ENCODE assay signal across 8 cellular contexts in genomic region chr6:142942805-142943227, GRCh38. TPM values are rescaled to one million over a fixed set of nuclear protein-coding genes. Genes with fewer than 3 reads are reported as not detected.
DNase-seq lines count a peak whose midpoint lies in the region; ATAC-seq and TF ChIP-seq lines count a peak whose summit lies in the region.

No MANE protein-coding gene starts in this region.

- DNase-seq in ACHN (peak; percentile 47), GM10266 (ENCODE audit: extremely low spot score) (no peak), RKO (ENCODE audit: low spot score) (peak; percentile 77), endothelial cell (ENCODE audit: low spot score) (no peak), psoas muscle (no peak), head of caudate nucleus (no peak)

- TF ChIP-seq CTCF in GM10266 (IDR thresholded peaks at IDR 0.05; ENCODE audit: control insufficient read depth, insufficient read depth, low read depth, missing control alignments) (peak; percentile 20), endothelial cell (IDR thresholded peaks at IDR 0.05; ENCODE audit: unreplicated experiment) (peak; percentile 84), psoas muscle (IDR thresholded peaks at IDR 0.05) (peak; percentile 55)

- WGBS in psoas muscle, 3 donors = 58 to 75% (median 72%) methylated on average over 3 of the region's 3 CpGs

- peak overlapping the region; percentile 94 for H3K4me3 ChIP-seq in psoas muscle

- H3K27me3 Mint-ChIP-seq in endothelial cell (ENCODE audit: unreplicated experiment) = peaks cover 21% of the 10 kb centered on the region

- intact Hi-C loops in psoas muscle (cut with DNase I) = loop anchor here in 1 of 2 donors (5.0 kb wide), 1 partner anchor 56 kb away; no protein-coding TSS in a partner anchor
- intact Hi-C loops in head of caudate nucleus (cut with DNase I) = loop anchor here (10.0 kb wide), 2 partner anchors 58 to 98 kb away; no protein-coding TSS in a partner anchor

- H3K4me1 Mint-ChIP-seq in endothelial cell (ENCODE audit: unreplicated experiment) = peaks cover 26% of the 10 kb centered on the region

- H3K4me1 ChIP-seq in psoas muscle = peaks cover 51% of the 10 kb centered on the region

- no peaks in the 10 kb centered on the region for H3K36me3 ChIP-seq in psoas muscle (ENCODE audit: insufficient read depth in 1 of 2, low read depth in 1 of 2)

- peak overlapping the region; percentile 99 for H3K27ac ChIP-seq in psoas muscle

- H3K9me3 Mint-ChIP-seq in endothelial cell (ENCODE audit: unreplicated experiment) = no peaks in the 10 kb centered on the region

- in situ Hi-C loops in ACHN (cut with HindIII; ENCODE audit: low pct_ligation_motif_present, low pct_unique_long_range_greater_than_20kb, low sequenced_read_pairs) = no loop called here

- H3K9me3 ChIP-seq in psoas muscle = no peaks in the 10 kb centered on the region

- ATAC-seq in psoas muscle (no peak), HG02623 (IDR thresholded peaks at IDR 0.05; ENCODE audit: unreplicated experiment) (no peak), GM18858 (IDR thresholded peaks at IDR 0.05; ENCODE audit: unreplicated experiment) (no peak)

- no peaks in the 10 kb centered on the region for H3K27me3 ChIP-seq in psoas muscle (ENCODE audit: insufficient read depth in 3 of 3, low read length in 2 of 3)

- H3K36me3 Mint-ChIP-seq in endothelial cell (ENCODE audit: low read depth, unreplicated experiment) = peaks cover 3% of the 10 kb centered on the region

- peak overlapping the region; percentile 85 for H3K27ac Mint-ChIP-seq in endothelial cell (ENCODE audit: unreplicated experiment)

- H3K4me3 Mint-ChIP-seq in endothelial cell (ENCODE audit: unreplicated experiment) = no peak overlapping the region

RNA-seq across cellular contexts. Expression of gene HIVEP2, which starts 2.2 kb away (rescaled TPM):
- 15.6 TPM for total RNA-seq in endothelial cell (ENCODE audit: unreplicated experiment)
- 10 to 100 TPM; 22.6 to 39.7 (median 29.0) TPM for total RNA-seq in psoas muscle
- 10 to 100 TPM in 1 of 3 donors, 1 to 10 TPM in 2; 6.2 to 15.1 (median 6.3) TPM for polyA plus RNA-seq in psoas muscle

Comparison
In these comparisons a context has a peak if more than half of its experiments do, and no peak if none do; other contexts are left out.
1. DNase-seq: peak in ACHN (single experiment) and RKO (single experiment); none in GM10266 (single experiment), endothelial cell (single experiment), psoas muscle (0 of 2) and head of caudate nucleus (0 of 42).
2. CTCF ChIP-seq: peak in every context shown above with its lines; median percentile 84 in endothelial cell; 55 in psoas muscle; 20 in GM10266.